Comparison of ENCODE assay signal across 15 cellular contexts in genomic region chr6:105785412-105785811, GRCh38.
DNase-seq lines count a peak whose midpoint lies in the region; ATAC-seq and TF ChIP-seq lines count a peak whose summit lies in the region.
"Had no signal": no experiment of that assay in that cellular context is flagged by ENCODE, and none has a peak within 500 bp of the region (broad histone marks: within the 10 kb centered on the region; RNA-seq: fewer than 3 reads in every experiment).

No MANE protein-coding gene starts in this region.

- no peak overlapping the region for H3K4me3 Mint-ChIP-seq in GM23338
- H3K4me3 Mint-ChIP-seq in endothelial cell (ENCODE audit: unreplicated experiment): no peak overlapping the region
- no peak overlapping the region for H3K4me3 Mint-ChIP-seq in HFFc6
- H3K4me3 Mint-ChIP-seq: activated T-cell treated with anti-CD3 and anti-CD28 coated beads, Interleukin-2, amount 50 U/mL, for 72 hours had no signal

- H3K27me3 Mint-ChIP-seq in GM23338 (ENCODE audit: insufficient read depth, low read depth, poor library complexity) (peaks cover 2% of the 10 kb centered on the region), endothelial cell (ENCODE audit: unreplicated experiment) (peaks cover 9% of the 10 kb centered on the region), HFFc6 (ENCODE audit: insufficient read depth) (no peaks in the 10 kb centered on the region; the same call in 1 of the 2 replicates)

- no peaks in the 10 kb centered on the region for H3K79me2 ChIP-seq in GM23338 (replicated peaks; ENCODE audit: insufficient read depth)
- H3K79me2 ChIP-seq: hepatocyte had no signal

- peaks cover 6% of the 10 kb centered on the region; the same call in 1 of the 2 replicates for H3K9me2 ChIP-seq in GM23338 (ENCODE audit: insufficient read depth)

- no peak overlapping the region for H3K4me3 ChIP-seq in GM23338
- H3K4me3 ChIP-seq in tibial artery: no peak overlapping the region
- H3K4me3 ChIP-seq: hepatocyte had no signal

- DNase-seq in GM23338 (ENCODE audit: low spot score) (no peak), NOMO-1 treated with DMSO at 0.1 percent for 48 hours (lab: John Stamatoyannopoulos, UW; ENCODE audit: unreplicated experiment) (peak; percentile 94), endothelial cell (ENCODE audit: low spot score) (no peak), pons (ENCODE audit: low spot score) (peak; percentile 77), tibial artery (no peak), HFFc6 (no peak)
- DNase-seq: activated CD4-positive, alpha-beta T cell treated with anti-CD3 and anti-CD28 coated beads, Interleukin-2, amount 50 U/mL, for 1 hour; activated T-cell treated with anti-CD3 and anti-CD28 coated beads, Interleukin-2, amount 50 U/mL, for 72 hours; amniotic stem cell; NCI-H2171; small intestine; SW 1271 had no signal

- no peaks in the 10 kb centered on the region for H4K20me1 ChIP-seq in GM23338 (replicated peaks; ENCODE audit: insufficient read depth)

- no peaks in the 10 kb centered on the region for H3K9me3 ChIP-seq in tibial artery

- no peak overlapping the region for H3K4me2 ChIP-seq in GM23338
- H3K4me2 ChIP-seq: hepatocyte had no signal

- H3K27me3 ChIP-seq in GM23338 (ENCODE audit: insufficient read depth): no peaks in the 10 kb centered on the region
- peaks cover 0 to 5% of the 10 kb centered on the region in 2 donors for H3K27me3 ChIP-seq in tibial artery
- H3K27me3 ChIP-seq: hepatocyte had no signal

- H3K9me3 Mint-ChIP-seq in GM23338: no peaks in the 10 kb centered on the region
- no peaks in the 10 kb centered on the region for H3K9me3 Mint-ChIP-seq in endothelial cell (ENCODE audit: unreplicated experiment)
- no peaks in the 10 kb centered on the region for H3K9me3 Mint-ChIP-seq in HFFc6

- no peak overlapping the region for H3K27ac Mint-ChIP-seq in GM23338
- H3K27ac Mint-ChIP-seq in endothelial cell (ENCODE audit: unreplicated experiment): peak overlapping the region; percentile 28
- H3K27ac Mint-ChIP-seq in HFFc6: no peak overlapping the region
- H3K27ac Mint-ChIP-seq: activated T-cell treated with anti-CD3 and anti-CD28 coated beads, Interleukin-2, amount 50 U/mL, for 72 hours had no signal

- no peaks in the 10 kb centered on the region for H3K36me3 ChIP-seq in GM23338 (ENCODE audit: insufficient read depth)
- H3K36me3 ChIP-seq in tibial artery: no peaks in the 10 kb centered on the region

- H3K4me1 Mint-ChIP-seq in GM23338: 0 out of 3 replicates have a peak, but pooled peaks cover 2% of the 10 kb centered on the region
- H3K4me1 Mint-ChIP-seq in endothelial cell (ENCODE audit: unreplicated experiment): peaks cover 38% of the 10 kb centered on the region
- peaks cover 18% of the 10 kb centered on the region for H3K4me1 Mint-ChIP-seq in HFFc6 (ENCODE audit: low read depth)

- H3F3A ChIP-seq in GM23338 (replicated peaks; ENCODE audit: low read depth): no peaks in the 10 kb centered on the region

- TF ChIP-seq CTCF in GM23338 (conservative IDR thresholded peaks at IDR 0.05; ENCODE audit: low read depth in 2 of 2) (no peak), endothelial cell (IDR thresholded peaks at IDR 0.05; ENCODE audit: unreplicated experiment) (no peak), tibial artery (IDR thresholded peaks at IDR 0.05) (no peak), HFFc6 (IDR thresholded peaks at IDR 0.05) (no peak)

- H3K27ac ChIP-seq in GM23338 (ENCODE audit: low read depth): no peak overlapping the region
- H3K27ac ChIP-seq in tibial artery: no peak overlapping the region
- H3K27ac ChIP-seq: hepatocyte had no signal

- H3K36me3 Mint-ChIP-seq in GM23338 (ENCODE audit: low read depth): no peaks in the 10 kb centered on the region
- H3K36me3 Mint-ChIP-seq in endothelial cell (ENCODE audit: low read depth, unreplicated experiment): no peaks in the 10 kb centered on the region
- H3K36me3 Mint-ChIP-seq in HFFc6 (ENCODE audit: low read depth): no peaks in the 10 kb centered on the region

- H3K4me1 ChIP-seq in GM23338 (ENCODE audit: insufficient read depth) (no peaks in the 10 kb centered on the region), tibial artery (no peaks in the 10 kb centered on the region)

- H2AFZ ChIP-seq in GM23338: peak overlapping the region; percentile 52; the same call in 1 of the 2 replicates
- H2AFZ ChIP-seq: hepatocyte had no signal

- ATAC-seq in GM23338 (no peak), GM21515 (IDR thresholded peaks at IDR 0.05; ENCODE audit: unreplicated experiment) (no peak), GM18519 (IDR thresholded peaks at IDR 0.05; ENCODE audit: low FRiP score, unreplicated experiment) (no peak)
- ATAC-seq: activated T-cell treated with anti-CD3 and anti-CD28 coated beads, Interleukin-2, amount 50 U/mL, for 72 hours had no signal

- intact Hi-C loops in tibial artery (cut with DNase I; ENCODE audit: low total_unique reads): no loop called here

TF ChIP-seq in GM23338, 12 proteins besides CTCF, POLR2A, EP300 and RAD21:
- TF ChIP-seq REST (IDR thresholded peaks at IDR 0.05; ENCODE audit: unreplicated experiment): no peak
- TF ChIP-seq POLR2AphosphoS5 (IDR thresholded peaks at IDR 0.05; ENCODE audit: low read depth): no peak

Comparison
In these comparisons a context has a peak if more than half of its experiments do, and no peak if none do; other contexts are left out.
1. DNase-seq: peak in NOMO-1 treated with DMSO at 0.1 percent for 48 hours (single experiment) and pons (single experiment); none in GM23338 (single experiment), endothelial cell (single experiment), tibial artery (0 of 2) and HFFc6 (single experiment).